ENCODE assay signal across 17 cellular contexts in the genomic region with DNA sequence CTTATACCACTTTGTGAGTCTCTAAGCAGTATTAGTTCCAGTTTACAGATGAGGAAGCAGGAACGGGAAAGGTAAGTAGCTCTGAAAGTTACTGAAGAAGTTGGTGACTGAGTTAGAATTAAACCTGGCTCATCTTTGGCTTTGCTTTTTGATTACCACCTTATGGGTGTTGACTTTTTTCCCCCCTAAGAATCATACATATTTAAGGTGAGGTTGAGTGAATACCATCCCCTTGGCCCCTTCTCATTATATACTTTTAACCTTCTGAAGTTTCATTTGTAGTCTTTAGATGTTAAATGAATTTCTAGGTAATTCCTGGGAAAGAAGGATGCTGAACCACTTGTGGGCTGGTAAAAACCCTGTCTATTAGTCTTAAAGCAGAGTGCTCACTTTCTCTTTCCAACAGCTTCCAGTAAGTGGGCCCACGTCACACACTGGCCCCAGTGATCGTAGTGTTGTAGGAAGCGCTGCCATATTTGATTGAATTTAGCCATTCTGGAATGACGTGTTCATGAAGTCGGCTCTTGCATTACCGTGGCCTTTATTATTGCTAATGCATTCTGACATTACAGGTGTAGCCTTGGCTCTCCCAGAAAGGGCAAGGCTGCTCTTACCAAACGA. TPM values are rescaled to one million over a fixed set of nuclear protein-coding genes. Genes with fewer than 3 reads are reported as not detected.
DNase-seq lines count a peak whose midpoint lies in the region; ATAC-seq and TF ChIP-seq lines count a peak whose summit lies in the region.
"Had no signal": no experiment of that assay in that cellular context is flagged by ENCODE, and none has a peak within 500 bp of the region (broad histone marks: within the 10 kb centered on the region; RNA-seq: fewer than 3 reads in every experiment).

No MANE protein-coding gene starts in this region.

- H3K27me3 ChIP-seq in Panc1 (ENCODE audit: control insufficient read depth, insufficient read depth, low read length) (no peaks in the 10 kb centered on the region), endodermal cell (ENCODE audit: control insufficient read depth, insufficient read depth, low read length, poor library complexity, severe bottlenecking) (no peaks in the 10 kb centered on the region)
- H3K27me3 ChIP-seq: MG63, SJCRH30 had no signal

- CTCF ChIA-PET in activated CD8-positive, alpha-beta memory T cell treated with anti-CD3 and anti-CD28 coated beads, Interleukin-2, amount 10 ng/mL, durations not matched to agents 7 days and 5 days (lab: Charles Lee), result interaction anchor here (0.7 to 5.2 kb wide), 6 partner anchors 8 to 388 kb away, joined by 3 to 24 read pairs (median 4); no protein-coding TSS in a partner anchor
- CTCF ChIA-PET in Panc1 (lab: Charles Lee), result interaction anchor here (0.6 to 0.7 kb wide), 2 partner anchors 84 to 294 kb away, joined by 4 to 5 read pairs; no protein-coding TSS in a partner anchor

- POLR2A ChIA-PET in Panc1 (lab: Charles Lee), result no interaction called here

- no peak overlapping the region for H3K27ac Mint-ChIP-seq in activated CD8-positive, alpha-beta memory T cell treated with anti-CD3 and anti-CD28 coated beads, Interleukin-2, amount 10 ng/mL, durations not matched to agents 7 days and 5 days
- H3K27ac Mint-ChIP-seq in effector memory CD8-positive, alpha-beta T cell, result peak overlapping the region; percentile 17 to 95
- H3K27ac Mint-ChIP-seq in endodermal cell, result no peak overlapping the region

- peak; percentile 20 for ATAC-seq in activated CD8-positive, alpha-beta memory T cell treated with anti-CD3 and anti-CD28 coated beads, Interleukin-2, amount 10 ng/mL, durations not matched to agents 7 days and 5 days
- no peak for ATAC-seq in Panc1
- no peak for ATAC-seq in effector memory CD8-positive, alpha-beta T cell (replicated peaks)
- peak; percentile 28 for ATAC-seq in stimulated activated naive CD8-positive, alpha-beta T cell treated with anti-CD3 and anti-CD28 coated beads, Interleukin-15, Interleukin-2, amounts not matched to agents 100 U/mL and 50 U/mL, for 24 hours
- ATAC-seq in GM18907 (IDR thresholded peaks at IDR 0.05; ENCODE audit: unreplicated experiment), result no peak

- intact Hi-C loops in Panc1 (cut with micrococcal nuclease; ENCODE audit: unreplicated experiment), result no loop called here

- H3K36me3 Mint-ChIP-seq in activated CD8-positive, alpha-beta memory T cell treated with anti-CD3 and anti-CD28 coated beads, Interleukin-2, amount 10 ng/mL, durations not matched to agents 7 days and 5 days, result peaks cover 15% of the 10 kb centered on the region
- H3K36me3 Mint-ChIP-seq in effector memory CD8-positive, alpha-beta T cell (ENCODE audit: insufficient read depth), result peaks cover 14% of the 10 kb centered on the region
- H3K36me3 Mint-ChIP-seq in endodermal cell (ENCODE audit: low read depth), result peaks cover 3% of the 10 kb centered on the region

- in situ Hi-C loops in Panc1 (cut with HindIII; ENCODE audit: low pct_unique_long_range_greater_than_20kb, low sequenced_read_pairs), result loop anchor here (5.0 kb wide), 1 partner anchor 81 kb away; no protein-coding TSS in a partner anchor

- TF ChIP-seq CTCF in Panc1 (IDR thresholded peaks at IDR 0.05) (no peak), endodermal cell (conservative IDR thresholded peaks at IDR 0.05) (no peak)

- H3K36me3 ChIP-seq in Panc1 (ENCODE audit: control insufficient read depth, insufficient read depth, low read length), result no peaks in the 10 kb centered on the region
- H3K36me3 ChIP-seq in endodermal cell (ENCODE audit: control insufficient read depth, insufficient read depth, low read length), result no peaks in the 10 kb centered on the region
- H3K36me3 ChIP-seq: SJCRH30 had no signal

- no TSS peak for BruUV-seq in Panc1 (replicated peaks; lab: Mats Ljungman, UMichigan)

- DNase-seq in activated CD8-positive, alpha-beta memory T cell treated with anti-CD3 and anti-CD28 coated beads, Interleukin-2, amount 10 ng/mL, durations not matched to agents 7 days and 5 days, result no peak
- DNase-seq in activated CD8-positive, alpha-beta memory T cell treated with anti-CD3 and anti-CD28 coated beads, Interleukin-2, amount 50 U/mL, for 4 hours, result no peak
- no peak for DNase-seq in Panc1 (ENCODE audit: low read depth, low spot score)
- DNase-seq in effector memory CD8-positive, alpha-beta T cell, result no peak
- DNase-seq in stimulated activated naive CD8-positive, alpha-beta T cell treated with anti-CD3 and anti-CD28 coated beads, Interleukin-15, Interleukin-2, amounts not matched to agents 100 U/mL and 50 U/mL, for 24 hours, result no peak
- DNase-seq in SIG-M5 treated with dmso at 0.1 percent for 504 hours (lab: John Stamatoyannopoulos, UW; ENCODE audit: unreplicated experiment), result no peak
- no peak for DNase-seq in endodermal cell
- DNase-seq: COR-L47, EL, MG63, NCI-H1694, NCI-H446 treated with DMSO at 0.1 percent for 48 hours, SJCRH30 had no signal

- no peak overlapping the region for H3K9ac ChIP-seq in endodermal cell (ENCODE audit: extremely low read depth, low read length, poor library complexity, severe bottlenecking)
- H3K9ac ChIP-seq: KMS-11 had no signal

- H3K4me3 Mint-ChIP-seq in activated CD8-positive, alpha-beta memory T cell treated with anti-CD3 and anti-CD28 coated beads, Interleukin-2, amount 10 ng/mL, durations not matched to agents 7 days and 5 days, result no peak overlapping the region
- H3K4me3 Mint-ChIP-seq in effector memory CD8-positive, alpha-beta T cell, result peak overlapping the region in 1 of 2 donors; percentile 15
- H3K4me3 Mint-ChIP-seq in endodermal cell, result no peak overlapping the region

- no peak overlapping the region for H3K4me3 ChIP-seq in Panc1 (ENCODE audit: low read depth in 2 of 2, low read length in 2 of 2)
- H3K4me3 ChIP-seq in endodermal cell (ENCODE audit: low read length), result no peak overlapping the region
- H3K4me3 ChIP-seq: MG63, SJCRH30 had no signal

- peaks cover 58% of the 10 kb centered on the region for H3K4me1 ChIP-seq in Panc1 (ENCODE audit: control insufficient read depth, insufficient read depth, low read length)
- H3K4me1 ChIP-seq in endodermal cell (ENCODE audit: control insufficient read depth, insufficient read depth, low read length), result peaks cover 6% of the 10 kb centered on the region
- H3K4me1 ChIP-seq: SJCRH30 had no signal

- no peaks in the 10 kb centered on the region for H3K27me3 Mint-ChIP-seq in activated CD8-positive, alpha-beta memory T cell treated with anti-CD3 and anti-CD28 coated beads, Interleukin-2, amount 10 ng/mL, durations not matched to agents 7 days and 5 days
- no peaks in the 10 kb centered on the region for H3K27me3 Mint-ChIP-seq in effector memory CD8-positive, alpha-beta T cell
- H3K27me3 Mint-ChIP-seq in endodermal cell (ENCODE audit: insufficient read depth), result no peaks in the 10 kb centered on the region

- H3K9me3 ChIP-seq in Panc1 (ENCODE audit: control insufficient read depth, insufficient read depth, low read depth, low read length) (no peaks in the 10 kb centered on the region), endodermal cell (ENCODE audit: control insufficient read depth, low read length) (no peaks in the 10 kb centered on the region)
- H3K9me3 ChIP-seq: MG63, SJCRH30 had no signal

- WGBS in endodermal cell (ENCODE audit: insufficient coverage in 1 of 2, insufficient read length in 1 of 2), 2 experiments, result 88 to 97% methylated on average over 7 to 8 of the region's 8 CpGs

- H3K9me3 Mint-ChIP-seq in activated CD8-positive, alpha-beta memory T cell treated with anti-CD3 and anti-CD28 coated beads, Interleukin-2, amount 10 ng/mL, durations not matched to agents 7 days and 5 days (ENCODE audit: low read depth), result no peaks in the 10 kb centered on the region
- H3K9me3 Mint-ChIP-seq in effector memory CD8-positive, alpha-beta T cell, result no peaks in the 10 kb centered on the region
- no peaks in the 10 kb centered on the region for H3K9me3 Mint-ChIP-seq in endodermal cell

- H3K27ac ChIP-seq in Panc1 (ENCODE audit: low read length), result peak overlapping the region; percentile 66
- no peak overlapping the region for H3K27ac ChIP-seq in endodermal cell (ENCODE audit: low read depth, low read length)
- H3K27ac ChIP-seq: C4-2B, KMS-11, RWPE1, SJCRH30 had no signal

- H3K4me1 Mint-ChIP-seq in activated CD8-positive, alpha-beta memory T cell treated with anti-CD3 and anti-CD28 coated beads, Interleukin-2, amount 10 ng/mL, durations not matched to agents 7 days and 5 days, result peaks cover 36% of the 10 kb centered on the region
- peaks cover 27 to 54% of the 10 kb centered on the region in 2 donors for H3K4me1 Mint-ChIP-seq in effector memory CD8-positive, alpha-beta T cell (ENCODE audit: low read depth in 2 of 2)
- H3K4me1 Mint-ChIP-seq in endodermal cell, result peaks cover 28% of the 10 kb centered on the region

RNA-seq across cellular contexts. Expression of a gene that starts 46.9 kb away (rescaled TPM):
- 10 to 100 TPM; 24.4 to 27.5 TPM for total RNA-seq in activated CD8-positive, alpha-beta memory T cell treated with anti-CD3 and anti-CD28 coated beads, Interleukin-2, amount 10 ng/mL, durations not matched to agents 7 days and 5 days
- total RNA-seq in Panc1 (2021; ENCODE audit: unreplicated experiment) (36.0 TPM), endodermal cell (10 to 100 TPM; 24.3 to 26.0 TPM)
- polyA plus RNA-seq in Panc1 (2012; ENCODE audit: insufficient read length), result 47.5 TPM
- polyA plus RNA-seq in endodermal cell (2013, experiment 1 of 2), result 22.3 TPM
- 22.3 TPM for polyA plus RNA-seq in endodermal cell (2013, experiment 2 of 2)

RNA-seq across cellular contexts. Expression of a gene that starts 49.3 kb away (rescaled TPM):
- 10 to 100 TPM; 40.9 to 45.1 TPM for total RNA-seq in activated CD8-positive, alpha-beta memory T cell treated with anti-CD3 and anti-CD28 coated beads, Interleukin-2, amount 10 ng/mL, durations not matched to agents 7 days and 5 days
- total RNA-seq in Panc1 (2021; ENCODE audit: unreplicated experiment) (68.1 TPM), endodermal cell (100 to 1,000 TPM; 100 to 105 TPM)
- polyA plus RNA-seq in Panc1 (2012; ENCODE audit: insufficient read length), result 53.3 TPM
- polyA plus RNA-seq in endodermal cell (2013, experiment 1 of 2), result 32.1 TPM
- 29.5 TPM for polyA plus RNA-seq in endodermal cell (2013, experiment 2 of 2)

Comparison
In these comparisons a context has a peak if more than half of its experiments do, and no peak if none do; other contexts are left out.
1. ATAC-seq: peak in activated CD8-positive, alpha-beta memory T cell treated with anti-CD3 and anti-CD28 coated beads, Interleukin-2, amount 10 ng/mL, durations not matched to agents 7 days and 5 days (single experiment) and stimulated activated naive CD8-positive, alpha-beta T cell treated with anti-CD3 and anti-CD28 coated beads, Interleukin-15, Interleukin-2, amounts not matched to agents 100 U/mL and 50 U/mL, for 24 hours (single experiment); none in Panc1 (single experiment), effector memory CD8-positive, alpha-beta T cell (single experiment) and GM18907 (single experiment).
2. H3K27ac Mint-ChIP-seq: peak in effector memory CD8-positive, alpha-beta T cell (2 of 2); none in activated CD8-positive, alpha-beta memory T cell treated with anti-CD3 and anti-CD28 coated beads, Interleukin-2, amount 10 ng/mL, durations not matched to agents 7 days and 5 days (single experiment) and endodermal cell (single experiment).